ENCODE assay signal across 8 cellular contexts in the genomic region with DNA sequence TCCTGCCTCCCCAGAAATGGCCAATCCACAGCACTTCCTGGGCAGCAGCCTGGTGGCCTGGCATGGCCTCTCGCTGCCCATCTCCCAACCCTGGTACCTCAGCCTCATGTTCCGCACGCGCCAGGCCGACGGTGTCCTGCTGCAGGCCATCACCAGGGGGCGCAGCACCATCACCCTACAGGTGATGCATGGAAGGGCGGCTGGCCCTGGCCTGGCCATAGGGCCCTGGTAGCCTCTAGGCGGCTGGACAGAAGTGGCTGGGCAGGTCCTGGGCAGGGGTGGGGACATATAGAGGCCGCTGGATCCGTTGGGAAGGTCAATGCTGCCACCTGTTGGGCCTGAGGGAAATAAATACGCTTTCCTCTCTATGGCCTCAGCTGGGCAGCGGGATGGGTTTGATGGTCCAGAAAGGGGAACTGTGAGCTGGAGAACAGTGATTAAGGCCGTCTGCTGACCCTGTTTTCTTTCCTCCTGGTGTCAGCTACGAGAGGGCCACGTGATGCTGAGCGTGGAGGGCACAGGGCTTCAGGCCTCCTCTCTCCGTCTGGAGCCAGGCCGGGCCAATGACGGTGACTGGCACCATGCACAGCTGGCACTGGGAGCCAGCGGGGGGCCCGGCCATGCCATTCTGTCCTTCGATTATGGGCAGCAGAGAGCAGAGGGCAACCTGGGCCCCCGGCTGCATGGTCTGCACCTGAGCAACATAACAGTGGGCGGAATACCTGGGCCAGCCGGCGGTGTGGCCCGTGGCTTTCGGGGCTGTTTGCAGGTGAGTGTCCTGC. TPM values are rescaled to one million over a fixed set of nuclear protein-coding genes. Genes with fewer than 3 reads are reported as not detected.
DNase-seq lines count a peak whose midpoint lies in the region; ATAC-seq and TF ChIP-seq lines count a peak whose summit lies in the region.

No MANE protein-coding gene starts in this region.

- H3K27me3 ChIP-seq in upper lobe of right lung, result no peaks in the 10 kb centered on the region

- H3K36me3 Mint-ChIP-seq in activated naive CD4-positive, alpha-beta T cell treated with anti-CD3 and anti-CD28 coated beads, Interleukin-2, amount 50 U/mL, for 72 hours, result no peaks in the 10 kb centered on the region

- H3K27ac Mint-ChIP-seq in activated naive CD4-positive, alpha-beta T cell treated with anti-CD3 and anti-CD28 coated beads, Interleukin-2, amount 50 U/mL, for 72 hours, result peak overlapping the region; percentile 37 to 47

- H3K9me3 Mint-ChIP-seq in activated naive CD4-positive, alpha-beta T cell treated with anti-CD3 and anti-CD28 coated beads, Interleukin-2, amount 50 U/mL, for 72 hours, result no peaks in the 10 kb centered on the region

- H3K4me3 ChIP-seq in upper lobe of right lung, result no peak overlapping the region

- no peaks in the 10 kb centered on the region for H3K36me3 ChIP-seq in upper lobe of right lung

- peak; percentile 97 for TF ChIP-seq CTCF in upper lobe of right lung (IDR thresholded peaks at IDR 0.05)

- no peaks in the 10 kb centered on the region for H3K9me3 ChIP-seq in upper lobe of right lung

- DNase-seq in AG08396 (ENCODE audit: low spot score) (peak; percentile 91), HS-27A (ENCODE audit: low read depth) (peak; percentile 51), SW 1271 (lab: John Stamatoyannopoulos, UW) (peak; percentile 59 to 78), glomerular visceral epithelial cell (ENCODE audit: extremely low spot score) (peak; percentile 92), posterior cingulate gyrus (peak in 9 of 10 donors; percentile 53 to 96 (median 75)), upper lobe of right lung (peak; percentile 97)
- DNase-seq in activated naive CD4-positive, alpha-beta T cell treated with anti-CD3 and anti-CD28 coated beads, Interleukin-2, amount 50 U/mL, for 72 hours (ENCODE audit: low spot score in 2 of 2), result peak; percentile 82 to 95

- intact Hi-C loops in posterior cingulate gyrus (cut with DNase I) (loop anchor here (2.0 to 10.0 kb wide), 4 partner anchors 63 to 271 kb away; partner anchors contain the start of genes ELAPOR1, GPR61 and SORT1), upper lobe of right lung (cut with DNase I) (loop anchor here (5.0 kb wide), 1 partner anchor 139 kb away; no protein-coding TSS in a partner anchor)

- ATAC-seq in GM18868 (IDR thresholded peaks at IDR 0.05; ENCODE audit: unreplicated experiment) (peak; percentile 83), upper lobe of right lung (peak; percentile 98)
- ATAC-seq in activated naive CD4-positive, alpha-beta T cell treated with anti-CD3 and anti-CD28 coated beads, Interleukin-2, amount 50 U/mL, for 72 hours, result peak; percentile 96 to 97

- H3K27ac ChIP-seq in upper lobe of right lung, result no peak overlapping the region

- peaks cover 7% of the 10 kb centered on the region for H3K4me1 ChIP-seq in upper lobe of right lung

RNA-seq across cellular contexts. Expression of gene CELSR2, which starts 14.4 kb away (rescaled TPM):
- 1 to 10 TPM in 1 of 2 donors, under 1 TPM in 1; 0.39 to 3.9 TPM for total RNA-seq in activated naive CD4-positive, alpha-beta T cell treated with anti-CD3 and anti-CD28 coated beads, Interleukin-2, amount 50 U/mL, for 72 hours
- 7.4 TPM for total RNA-seq in upper lobe of right lung

RNA-seq across cellular contexts. Expression of gene PSRC1, which starts 19.2 kb away (rescaled TPM):
- 10 to 100 TPM; 20.5 to 23.9 TPM for total RNA-seq in activated naive CD4-positive, alpha-beta T cell treated with anti-CD3 and anti-CD28 coated beads, Interleukin-2, amount 50 U/mL, for 72 hours
- 2.9 TPM for total RNA-seq in upper lobe of right lung

RNA-seq across cellular contexts. Expression of gene MYBPHL, which starts 43.0 kb away (rescaled TPM):
- total RNA-seq in activated naive CD4-positive, alpha-beta T cell treated with anti-CD3 and anti-CD28 coated beads, Interleukin-2, amount 50 U/mL, for 72 hours, result not detected
- total RNA-seq in upper lobe of right lung, result 3.6 TPM

RNA-seq across cellular contexts. Expression of gene SARS1, which starts 50.1 kb away (rescaled TPM):
- total RNA-seq in activated naive CD4-positive, alpha-beta T cell treated with anti-CD3 and anti-CD28 coated beads, Interleukin-2, amount 50 U/mL, for 72 hours, result 100 to 1,000 TPM; 179 to 273 TPM
- 194 TPM for total RNA-seq in upper lobe of right lung
